Comparison of ENCODE assay signal across 1 cellular context in genomic region chr17:79992657-79993389, GRCh38.
TF ChIP-seq lines count a peak whose summit lies in the region.

No MANE protein-coding gene starts in this region.

TF ChIP-seq in HEK293, 187 proteins besides CTCF, POLR2A, EP300 and RAD21 (continued from another document):
- peak; percentile 14; the same call in 1 of the 2 replicates for TF ChIP-seq ZBTB10 (tag by site-specific recombination; IDR thresholded peaks at IDR 0.05)
- no peak for TF ChIP-seq ZBTB48 (tag by site-specific recombination; IDR thresholded peaks at IDR 0.05)
- TF ChIP-seq ZNF600 (tag by site-specific recombination; IDR thresholded peaks at IDR 0.05), result peak; percentile 89
- 0 out of 2 replicates have a peak, but pooled peaks have one; percentile 8 for TF ChIP-seq ZSCAN18 (tag by site-specific recombination; IDR thresholded peaks at IDR 0.05)
- no peak for TF ChIP-seq ZEB2 (tag by site-specific recombination; IDR thresholded peaks at IDR 0.05)
- no peak for TF ChIP-seq ZNF449 (tag by site-specific recombination; IDR thresholded peaks at IDR 0.05)
